8 cellular contexts compared by ENCODE assay signal in genomic region chr7:127253289-127254162, GRCh38. TPM values are rescaled to one million over a fixed set of nuclear protein-coding genes. Genes with fewer than 3 reads are reported as not detected.
DNase-seq lines count a peak whose midpoint lies in the region; ATAC-seq and TF ChIP-seq lines count a peak whose summit lies in the region.

No MANE protein-coding gene starts in this region.

- peak overlapping the region; percentile 68 to 94 (median 90) for H3K4me3 Mint-ChIP-seq in CD4-positive, CD25-positive, alpha-beta regulatory T cell

- ATAC-seq in CD4-positive, CD25-positive, alpha-beta regulatory T cell (ENCODE audit: low read depth in 2 of 2), result peak; percentile 72 to 82
- ATAC-seq in GM19324 (IDR thresholded peaks at IDR 0.05; ENCODE audit: low FRiP score, unreplicated experiment) (peak; percentile 84), HG03432 (IDR thresholded peaks at IDR 0.05; ENCODE audit: unreplicated experiment) (peak; percentile 91)

- H3K4me3 ChIP-seq in CD4-positive, CD25-positive, alpha-beta regulatory T cell (ENCODE audit: low read depth, low read length), result peak overlapping the region; percentile 41

- no peaks in the 10 kb centered on the region for H3K9me3 ChIP-seq in CD4-positive, CD25-positive, alpha-beta regulatory T cell (ENCODE audit: control insufficient read depth in 2 of 2, low read length in 2 of 2)

- no peaks in the 10 kb centered on the region for H3K9me3 Mint-ChIP-seq in CD4-positive, CD25-positive, alpha-beta regulatory T cell

- H3K36me3 Mint-ChIP-seq in CD4-positive, CD25-positive, alpha-beta regulatory T cell, result no peaks in the 10 kb centered on the region

- peaks cover 0 to 32% (median 13%) of the 10 kb centered on the region in 4 donors for H3K4me1 Mint-ChIP-seq in CD4-positive, CD25-positive, alpha-beta regulatory T cell

- H3K27ac ChIP-seq in CD4-positive, CD25-positive, alpha-beta regulatory T cell (ENCODE audit: insufficient read depth, low read length, poor library complexity, severe bottlenecking), result no peak overlapping the region

- no peak for TF ChIP-seq POLR2A in erythroblast (IDR thresholded peaks at IDR 0.05; ENCODE audit: low read length)

- DNase-seq in CD4-positive, CD25-positive, alpha-beta regulatory T cell, result peak in 2 of 3 donors; percentile 52 to 58
- DNase-seq in NCI-H69 (lab: John Stamatoyannopoulos, UW), result peak; percentile 83
- DNase-seq in activated T-cell treated with anti-CD3 and anti-CD28 coated beads for 1 hour (ENCODE audit: low read depth), result peak; percentile 39
- DNase-seq in erythroblast (lab: John Stamatoyannopoulos, UW), result peak; percentile 48 to 65
- peak; percentile 63 for DNase-seq in mucosa of gallbladder (ENCODE audit: low spot score)
- DNase-seq in stimulated activated CD8-positive, alpha-beta memory T cell treated with anti-CD3 and anti-CD28 coated beads, Interleukin-7, amount 100 ng/mL, for 24 hours (ENCODE audit: low read depth), result peak; percentile 20

- no peak overlapping the region for H3K27ac Mint-ChIP-seq in CD4-positive, CD25-positive, alpha-beta regulatory T cell

- peaks cover 80% of the 10 kb centered on the region for H3K27me3 Mint-ChIP-seq in CD4-positive, CD25-positive, alpha-beta regulatory T cell

- H3K36me3 ChIP-seq in CD4-positive, CD25-positive, alpha-beta regulatory T cell (ENCODE audit: control insufficient read depth, insufficient read depth, low read length), result no peaks in the 10 kb centered on the region

- H3K27me3 ChIP-seq in CD4-positive, CD25-positive, alpha-beta regulatory T cell (ENCODE audit: control insufficient read depth, insufficient read depth, low read length), result peaks cover 39% of the 10 kb centered on the region

- peaks cover 29% of the 10 kb centered on the region for H3K4me1 ChIP-seq in CD4-positive, CD25-positive, alpha-beta regulatory T cell (ENCODE audit: control insufficient read depth, insufficient read depth, low read length, poor library complexity, severe bottlenecking)

RNA-seq across cellular contexts. Expression of gene GRM8, which starts 0.8 kb away (rescaled TPM):
- not detected for total RNA-seq in CD4-positive, CD25-positive, alpha-beta regulatory T cell
- not detected for polyA plus RNA-seq in CD4-positive, CD25-positive, alpha-beta regulatory T cell
- 8.0 TPM for total RNA-seq in mucosa of gallbladder

Comparison
In these comparisons a context has a peak if more than half of its experiments do, and no peak if none do; other contexts are left out.
1. DNase-seq: peak in every context shown above with its lines; median percentile 83 in NCI-H69; 63 in mucosa of gallbladder; 56 in erythroblast; 55 in CD4-positive, CD25-positive, alpha-beta regulatory T cell; 39 in activated T-cell treated with anti-CD3 and anti-CD28 coated beads for 1 hour; 20 in stimulated activated CD8-positive, alpha-beta memory T cell treated with anti-CD3 and anti-CD28 coated beads, Interleukin-7, amount 100 ng/mL, for 24 hours.